In genomic region chr2:196239622-196240587, GRCh38 we compare ENCODE assay signal across 9 cellular contexts.
DNase-seq lines count a peak whose midpoint lies in the region; ATAC-seq and TF ChIP-seq lines count a peak whose summit lies in the region.
"Had no signal": no experiment of that assay in that cellular context is flagged by ENCODE, and none has a peak within 500 bp of the region (broad histone marks: within the 10 kb centered on the region; RNA-seq: fewer than 3 reads in every experiment).

No MANE protein-coding gene starts in this region.

- H3K27ac ChIP-seq in transverse colon: peak overlapping the region; percentile 61 to 84 (median 66)
- H3K27ac ChIP-seq: KMS-11 had no signal

- POLR2A ChIA-PET in activated CD4-positive, alpha-beta T cell treated with anti-CD3 and anti-CD28 coated beads, Interleukin-2, amount 10 ng/mL, durations not matched to agents 7 days and 5 days (lab: Charles Lee): interaction anchor here (0.7 to 0.8 kb wide), 2 partner anchors 21 to 64 kb away, joined by 3 read pairs; no protein-coding TSS in a partner anchor

- H3K9me3 ChIP-seq in transverse colon: no peaks in the 10 kb centered on the region

- peaks cover 86% of the 10 kb centered on the region for H3K4me1 Mint-ChIP-seq in activated CD4-positive, alpha-beta T cell treated with anti-CD3 and anti-CD28 coated beads, Interleukin-2, amount 10 ng/mL, durations not matched to agents 7 days and 5 days
- peaks cover 56 to 60% of the 10 kb centered on the region in 2 donors for H3K4me1 Mint-ChIP-seq in effector memory CD8-positive, alpha-beta T cell (ENCODE audit: low read depth in 2 of 2)
- peaks cover 65 to 72% of the 10 kb centered on the region in 2 donors for H3K4me1 Mint-ChIP-seq in natural killer cell treated with Interleukin-12 subunit alpha and Interleukin-12 subunit beta and Interleukin-15 and Interleukin-18, amount 100 ng/mL, for 72 hours (ENCODE audit: low read depth in 2 of 2)

- TF ChIP-seq EP300 in transverse colon (IDR thresholded peaks at IDR 0.05; ENCODE audit: low read depth): no peak

- CTCF ChIA-PET in activated CD4-positive, alpha-beta T cell treated with anti-CD3 and anti-CD28 coated beads, Interleukin-2, amount 10 ng/mL, durations not matched to agents 7 days and 5 days (lab: Charles Lee): interaction anchor here (0.8 to 13.0 kb wide), 15 partner anchors 9 to 80 kb away, joined by 3 to 135 read pairs (median 4); no protein-coding TSS in a partner anchor

- in situ Hi-C loops in transverse colon (cut with MboI; ENCODE audit: low pct_ligation_motif_present in 1 of 4, low pct_unique_long_range_greater_than_20kb in 1 of 4, low sequenced_read_pairs in 3 of 4): no loop called here

- no peaks in the 10 kb centered on the region for H3K36me3 ChIP-seq in transverse colon

- TF ChIP-seq POLR2A in transverse colon (IDR thresholded peaks at IDR 0.05): no peak

- DNase-seq in GF-D8 (lab: John Stamatoyannopoulos, UW) (peak; percentile 98), H4 (ENCODE audit: low spot score) (peak; percentile 90), M059J (ENCODE audit: low read depth) (peak; percentile 92), transverse colon (peak; percentile 79), DMS 273 (lab: John Stamatoyannopoulos, UW; ENCODE audit: unreplicated experiment) (no peak)
- peak; percentile 91 for DNase-seq in activated CD4-positive, alpha-beta T cell treated with anti-CD3 and anti-CD28 coated beads, Interleukin-2, amount 10 ng/mL, durations not matched to agents 7 days and 5 days
- peak; percentile 73 to 74 (median 74) for DNase-seq in effector memory CD8-positive, alpha-beta T cell
- DNase-seq in natural killer cell treated with Interleukin-12 subunit alpha and Interleukin-12 subunit beta and Interleukin-15 and Interleukin-18, amount 100 ng/mL, for 72 hours (ENCODE audit: low spot score): peak; percentile 92

- H3K4me3 ChIP-seq in transverse colon: no peak overlapping the region

- intact Hi-C loops in transverse colon (cut with DNase I; ENCODE audit: low total_unique reads): loop anchor here (5.0 kb wide), 1 partner anchor 1643 kb away; no protein-coding TSS in a partner anchor

- ATAC-seq in effector memory CD8-positive, alpha-beta T cell (replicated peaks): peak; percentile 94
- peak; percentile 78 to 80 for ATAC-seq in natural killer cell treated with Interleukin-12 subunit alpha and Interleukin-12 subunit beta and Interleukin-15 and Interleukin-18, amount 100 ng/mL, for 72 hours

- peak overlapping the region; percentile 89 for H3K27ac Mint-ChIP-seq in activated CD4-positive, alpha-beta T cell treated with anti-CD3 and anti-CD28 coated beads, Interleukin-2, amount 10 ng/mL, durations not matched to agents 7 days and 5 days
- H3K27ac Mint-ChIP-seq in effector memory CD8-positive, alpha-beta T cell: peak overlapping the region; percentile 89 to 95
- peak overlapping the region; percentile 99 for H3K27ac Mint-ChIP-seq in natural killer cell treated with Interleukin-12 subunit alpha and Interleukin-12 subunit beta and Interleukin-15 and Interleukin-18, amount 100 ng/mL, for 72 hours

- peak overlapping the region; percentile 40 for H3K4me3 Mint-ChIP-seq in activated CD4-positive, alpha-beta T cell treated with anti-CD3 and anti-CD28 coated beads, Interleukin-2, amount 10 ng/mL, durations not matched to agents 7 days and 5 days
- H3K4me3 Mint-ChIP-seq in effector memory CD8-positive, alpha-beta T cell: peak overlapping the region; percentile 59 to 77
- H3K4me3 Mint-ChIP-seq in natural killer cell treated with Interleukin-12 subunit alpha and Interleukin-12 subunit beta and Interleukin-15 and Interleukin-18, amount 100 ng/mL, for 72 hours: peak overlapping the region; percentile 96

- H3K4me1 ChIP-seq in transverse colon: peaks cover 0 to 22% (median 0%) of the 10 kb centered on the region in 4 donors

- H3K27me3 ChIP-seq in transverse colon: no peaks in the 10 kb centered on the region

- peak in 2 of 5 experiments; percentile 19 to 20 for TF ChIP-seq CTCF in transverse colon (IDR thresholded peaks at IDR 0.05)

- no peaks in the 10 kb centered on the region for H3K27me3 Mint-ChIP-seq in activated CD4-positive, alpha-beta T cell treated with anti-CD3 and anti-CD28 coated beads, Interleukin-2, amount 10 ng/mL, durations not matched to agents 7 days and 5 days
- no peaks in the 10 kb centered on the region for H3K27me3 Mint-ChIP-seq in effector memory CD8-positive, alpha-beta T cell
- H3K27me3 Mint-ChIP-seq in natural killer cell treated with Interleukin-12 subunit alpha and Interleukin-12 subunit beta and Interleukin-15 and Interleukin-18, amount 100 ng/mL, for 72 hours: no peaks in the 10 kb centered on the region

- H3K9me3 Mint-ChIP-seq in activated CD4-positive, alpha-beta T cell treated with anti-CD3 and anti-CD28 coated beads, Interleukin-2, amount 10 ng/mL, durations not matched to agents 7 days and 5 days: peaks cover 16% of the 10 kb centered on the region
- H3K9me3 Mint-ChIP-seq in effector memory CD8-positive, alpha-beta T cell: peaks cover 0 to 5% of the 10 kb centered on the region in 2 donors
- peaks cover 4% of the 10 kb centered on the region for H3K9me3 Mint-ChIP-seq in natural killer cell treated with Interleukin-12 subunit alpha and Interleukin-12 subunit beta and Interleukin-15 and Interleukin-18, amount 100 ng/mL, for 72 hours

- H3K36me3 Mint-ChIP-seq in activated CD4-positive, alpha-beta T cell treated with anti-CD3 and anti-CD28 coated beads, Interleukin-2, amount 10 ng/mL, durations not matched to agents 7 days and 5 days (ENCODE audit: low read depth): peaks cover 20% of the 10 kb centered on the region
- H3K36me3 Mint-ChIP-seq in effector memory CD8-positive, alpha-beta T cell (ENCODE audit: insufficient read depth): peaks cover 7% of the 10 kb centered on the region
- H3K36me3 Mint-ChIP-seq in natural killer cell treated with Interleukin-12 subunit alpha and Interleukin-12 subunit beta and Interleukin-15 and Interleukin-18, amount 100 ng/mL, for 72 hours: no peaks in the 10 kb centered on the region

- WGBS in transverse colon (ENCODE audit: low coverage in 1 of 2), 2 donors: 60 to 65% methylated on average over 8 to 10 of the region's 10 CpGs

Comparison
In these comparisons a context has a peak if more than half of its experiments do, and no peak if none do; other contexts are left out.
1. H3K4me3 Mint-ChIP-seq: peak in every context shown above with its lines; median percentile 96 in natural killer cell treated with Interleukin-12 subunit alpha and Interleukin-12 subunit beta and Interleukin-15 and Interleukin-18, amount 100 ng/mL, for 72 hours; 68 in effector memory CD8-positive, alpha-beta T cell; 40 in activated CD4-positive, alpha-beta T cell treated with anti-CD3 and anti-CD28 coated beads, Interleukin-2, amount 10 ng/mL, durations not matched to agents 7 days and 5 days.